7 cellular contexts compared by ENCODE assay signal in the genomic region with DNA sequence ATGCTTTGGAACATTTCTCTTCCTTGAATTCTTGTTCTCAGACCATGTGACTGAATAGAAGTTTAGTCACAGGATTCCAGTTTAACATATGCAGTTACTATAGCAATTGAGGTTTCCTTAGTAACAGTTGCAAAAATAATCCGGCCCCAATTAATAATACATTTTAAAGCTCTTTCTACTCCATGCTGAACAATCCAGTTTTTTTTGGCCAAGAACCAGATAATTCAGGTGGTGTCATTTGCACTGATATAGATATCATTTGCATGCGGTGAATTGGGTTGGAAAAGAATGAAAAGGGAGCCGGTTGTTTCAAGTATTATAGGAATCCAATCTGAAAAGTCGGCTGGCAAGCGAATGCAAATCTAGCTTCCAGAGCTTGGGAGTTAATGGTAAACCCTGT.
DNase-seq lines count a peak whose midpoint lies in the region; TF ChIP-seq lines count a peak whose summit lies in the region.
"Not testable (repeated sequence)": the region's sequence is repeated elsewhere in the genome, so short reads cannot be mapped to it uniquely, and the experiment has no call there.

No MANE protein-coding gene starts in this region.

- H3K4me3 ChIP-seq in MG63; astrocyte of the cerebellum (ENCODE audit: low read depth, low read length); fibroblast of mammary gland (ENCODE audit: control insufficient read depth, low read depth, low read length); neuronal stem cell (ENCODE audit: low read length in 2 of 2): not testable (repeated sequence)

- DNase-seq in EL = peak; percentile 6
- peak; percentile 48 for DNase-seq in MG63
- peak; percentile 47 for DNase-seq in astrocyte of the cerebellum (ENCODE audit: low read depth)
- DNase-seq in chondrocyte (ENCODE audit: low spot score); neuronal stem cell (ENCODE audit: low spot score): not testable (repeated sequence)
- DNase-seq in fibroblast of mammary gland (ENCODE audit: low read depth) = peak; percentile 22
- DNase-seq in kidney tubule cell (ENCODE audit: low spot score) = peak; percentile 66

- not testable (repeated sequence) for H2BK15ac ChIP-seq in neuronal stem cell (ENCODE audit: low read length)

- H3K4me1 Mint-ChIP-seq in chondrocyte (ENCODE audit: low read depth) = peaks cover 28% of the 10 kb centered on the region

- not testable (repeated sequence) for H3K4me3 Mint-ChIP-seq in chondrocyte (ENCODE audit: unreplicated experiment)

- not testable (repeated sequence) for H3K9me3 Mint-ChIP-seq in chondrocyte (ENCODE audit: low read depth)

- H3K9ac ChIP-seq in neuronal stem cell (ENCODE audit: low read depth, low read length, poor library complexity) = not testable (repeated sequence)

- H3K4me2 ChIP-seq in neuronal stem cell (ENCODE audit: insufficient read depth, low read length, poor library complexity, severe bottlenecking) = not testable (repeated sequence)

- no CpG with 5 or more reads among the region's 5 CpGs for WGBS in neuronal stem cell (ENCODE audit: extremely low coverage in 2 of 2, insufficient read length in 2 of 2, insufficient replicate concordance in 1 of 2), 2 donors

- not testable (repeated sequence) for H3K27me3 ChIP-seq in MG63; neuronal stem cell (ENCODE audit: control insufficient read depth in 3 of 3, insufficient read depth in 3 of 3, low read depth in 1 of 3, low read length in 3 of 3)

- not testable (repeated sequence) for H3K27ac ChIP-seq in neuronal stem cell (replicated peaks; ENCODE audit: low read length)

- H3K4ac ChIP-seq in neuronal stem cell (ENCODE audit: low read length) = not testable (repeated sequence)

- not testable (repeated sequence) for H3K27me3 Mint-ChIP-seq in chondrocyte (ENCODE audit: low read depth)

- peak overlapping the region; percentile 84 for H3K27ac Mint-ChIP-seq in chondrocyte (ENCODE audit: unreplicated experiment)

- not testable (repeated sequence) for H3K23ac ChIP-seq in neuronal stem cell (ENCODE audit: low read depth, low read length, poor library complexity)

- H2BK12ac ChIP-seq in neuronal stem cell (ENCODE audit: low read length) = not testable (repeated sequence)

- not testable (repeated sequence) for H3K9me3 ChIP-seq in MG63; neuronal stem cell (replicated peaks in 1 of 2; ENCODE audit: control insufficient read depth in 2 of 2, insufficient read depth in 1 of 2, low read depth in 1 of 2, low read length in 2 of 2)

- H3K18ac ChIP-seq in neuronal stem cell (ENCODE audit: low read length) = not testable (repeated sequence)

- not testable (repeated sequence) for H3K36me3 Mint-ChIP-seq in chondrocyte (ENCODE audit: low read depth)

- H4K8ac ChIP-seq in neuronal stem cell (ENCODE audit: low read depth, low read length) = not testable (repeated sequence)

- H2AFZ ChIP-seq in neuronal stem cell (ENCODE audit: low read length) = peak overlapping the region; percentile 29

- not testable (repeated sequence) for H3K79me1 ChIP-seq in neuronal stem cell (ENCODE audit: low read depth, low read length)

- H2BK120ac ChIP-seq in neuronal stem cell (ENCODE audit: low read depth, low read length) = not testable (repeated sequence)

- H3K36me3 ChIP-seq in MG63; neuronal stem cell (replicated peaks in 1 of 2; ENCODE audit: control insufficient read depth in 2 of 2, insufficient read depth in 2 of 2, low read length in 2 of 2): not testable (repeated sequence)

- H2AK5ac ChIP-seq in neuronal stem cell (ENCODE audit: low read depth, low read length) = not testable (repeated sequence)

- H3K4me1 ChIP-seq in neuronal stem cell (ENCODE audit: control insufficient read depth in 2 of 2, insufficient read depth in 1 of 2, low read depth in 1 of 2, low read length in 2 of 2) = not testable (repeated sequence)

- not testable (repeated sequence) for H4K91ac ChIP-seq in neuronal stem cell (ENCODE audit: low read depth, low read length, poor library complexity)

- not testable (repeated sequence) for H2BK5ac ChIP-seq in neuronal stem cell (ENCODE audit: low read length)

- TF ChIP-seq CTCF in astrocyte of the cerebellum (IDR thresholded peaks at IDR 0.05; ENCODE audit: low read depth, low read length, missing control alignments); chondrocyte (IDR thresholded peaks at IDR 0.05); fibroblast of mammary gland (conservative IDR thresholded peaks at IDR 0.05; ENCODE audit: control insufficient read depth, insufficient read depth, low read depth, low read length): not testable (repeated sequence)

- in situ Hi-C loops in astrocyte of the cerebellum (cut with HindIII; ENCODE audit: low sequenced_read_pairs) = not testable (repeated sequence)

- H3K14ac ChIP-seq in neuronal stem cell (ENCODE audit: low read length) = not testable (repeated sequence)
